ENCODE assay signal across 1 cellular context in genomic region chr9:131502781-131503625, GRCh38.
TF ChIP-seq lines count a peak whose summit lies in the region.

TSS of gene POMT1 (plus strand) at chr9:131502918. CDS start at chr9:131504219, 1,301 bp downstream.

TF ChIP-seq in Ishikawa, 13 proteins besides CTCF, POLR2A, EP300 and RAD21 (continued from another document):
- TF ChIP-seq REST (IDR thresholded peaks at IDR 0.05; ENCODE audit: low read depth) (no peak), CEBPB (IDR thresholded peaks at IDR 0.05) (no peak), CREB1 (IDR thresholded peaks at IDR 0.05; ENCODE audit: low read depth) (no peak), YY1 (IDR thresholded peaks at IDR 0.05; ENCODE audit: low read depth) (peak; percentile 71; the same call in 1 of the 2 replicates), MAX (IDR thresholded peaks at IDR 0.05) (peak; percentile 84), TEAD4 (IDR thresholded peaks at IDR 0.05) (no peak; the same call in none of the 2 replicates)
TF ChIP-seq in Ishikawa: peak in this region for 4.
